1 cellular context compared by ENCODE assay signal in genomic region chr2:19806131-19806530, GRCh38.
TF ChIP-seq lines count a peak whose summit lies in the region.

No MANE protein-coding gene starts in this region.

TF ChIP-seq in IMR-90, 13 proteins besides CTCF, POLR2A, EP300 and RAD21:
- no peak for TF ChIP-seq MAFK (IDR thresholded peaks at IDR 0.05; ENCODE audit: low read depth, low read length)
- no peak for TF ChIP-seq SMC3 (IDR thresholded peaks at IDR 0.05; ENCODE audit: low read depth, low read length)
- TF ChIP-seq CHD1 (IDR thresholded peaks at IDR 0.05; ENCODE audit: low read depth, low read length), result no peak
- TF ChIP-seq RCOR1 (IDR thresholded peaks at IDR 0.05; ENCODE audit: insufficient replicate concordance, low read length), result no peak
- TF ChIP-seq MXI1 (IDR thresholded peaks at IDR 0.05; ENCODE audit: borderline replicate concordance, low read depth, low read length), result no peak
- no peak for TF ChIP-seq ELK1 (IDR thresholded peaks at IDR 0.05; ENCODE audit: borderline replicate concordance, low read depth, low read length)
- TF ChIP-seq CEBPB (IDR thresholded peaks at IDR 0.05; ENCODE audit: low read depth, low read length), result no peak
- TF ChIP-seq MAZ (IDR thresholded peaks at IDR 0.05; ENCODE audit: borderline replicate concordance, low read depth, low read length), result no peak
- no peak for TF ChIP-seq FOS (IDR thresholded peaks at IDR 0.05; ENCODE audit: low read depth, low read length)
- TF ChIP-seq NFE2L2 (IDR thresholded peaks at IDR 0.05; ENCODE audit: low read depth, low read length), result no peak
- no peak for TF ChIP-seq BHLHE40 (IDR thresholded peaks at IDR 0.05; ENCODE audit: low read depth, low read length)
- TF ChIP-seq USF2 (IDR thresholded peaks at IDR 0.05; ENCODE audit: low read depth, low read length), result no peak
- TF ChIP-seq RFX5 (IDR thresholded peaks at IDR 0.05; ENCODE audit: low read depth, low read length), result no peak
